In genomic region chr9:98372077-98372812, GRCh38 we compare ENCODE assay signal across 22 cellular contexts.
DNase-seq lines count a peak whose midpoint lies in the region; ATAC-seq and TF ChIP-seq lines count a peak whose summit lies in the region.
"Had no signal": no experiment of that assay in that cellular context is flagged by ENCODE, and none has a peak within 500 bp of the region (broad histone marks: within the 10 kb centered on the region; RNA-seq: fewer than 3 reads in every experiment).

No MANE protein-coding gene starts in this region.

- H3K23ac ChIP-seq in IMR-90 (ENCODE audit: low read depth, low read length) (no peak overlapping the region), mesenchymal stem cell (ENCODE audit: low read length in 2 of 2) (no peak overlapping the region)

- peaks cover 0 to 11% of the 10 kb centered on the region in 2 experiments; a peak in 3 of 4 replicates for H3K79me1 ChIP-seq in IMR-90 (ENCODE audit: low read depth in 1 of 2, low read length in 2 of 2)
- H3K79me1 ChIP-seq in mesenchymal stem cell (replicated peaks; ENCODE audit: low read length, poor library complexity, severe bottlenecking), result no peaks in the 10 kb centered on the region

- H2BK5ac ChIP-seq in IMR-90 (ENCODE audit: low read depth, low read length, poor library complexity, severe bottlenecking) (no peak overlapping the region), mesenchymal stem cell (ENCODE audit: low read depth, low read length, poor library complexity, severe bottlenecking) (no peak overlapping the region)

- H2AK5ac ChIP-seq in IMR-90 (ENCODE audit: low read depth, low read length), result peak overlapping the region; percentile 72
- no peak overlapping the region for H2AK5ac ChIP-seq in mesenchymal stem cell (ENCODE audit: low read length, severe bottlenecking)

- peak overlapping the region; percentile 9; the same call in 1 of the 2 replicates for H4K91ac ChIP-seq in IMR-90 (ENCODE audit: insufficient read depth, low read depth, low read length)
- H4K91ac ChIP-seq in mesenchymal stem cell (ENCODE audit: low read length), result no peak overlapping the region

- ATAC-seq in IMR-90 (ENCODE audit: low read depth), result no peak
- ATAC-seq in mucosa of descending colon, result no peak
- ATAC-seq: HCT116 had no signal

- H3K9ac ChIP-seq in IMR-90 (ENCODE audit: low read depth, low read length) (no peak overlapping the region), mesenchymal stem cell (ENCODE audit: low read length) (no peak overlapping the region)

- H2AFZ ChIP-seq in IMR-90 (replicated peaks; ENCODE audit: low read length, poor library complexity) (peak overlapping the region; percentile 9), mesenchymal stem cell (ENCODE audit: low read depth, low read length) (no peak overlapping the region)

- H3K56ac ChIP-seq in IMR-90 (ENCODE audit: extremely low read depth, insufficient read depth, low read length), result no peak overlapping the region

- POLR2A ChIA-PET in IMR-90 (lab: Charles Lee; ENCODE audit: unreplicated experiment), result no interaction called here

- H4K5ac ChIP-seq in IMR-90 (ENCODE audit: low read depth, low read length), result no peak overlapping the region

- CTCF ChIA-PET in IMR-90 (lab: Yijun Ruan, JAX), result no interaction called here

- WGBS in IMR-90 (ENCODE audit: extremely low coverage in 2 of 2, insufficient read length in 1 of 2), 2 experiments, result 100% methylated on average over 2 of the region's 7 CpGs; no CpG with 5 or more reads in 1 of the 2 experiments
- 77% methylated on average over 5 of the region's 7 CpGs for WGBS in mesenchymal stem cell

- BruUV-seq in IMR-90 (replicated peaks; lab: Mats Ljungman, UMichigan), result no TSS peak

- H3K4me3 ChIP-seq in IMR-90 (ENCODE audit: insufficient read depth, low read depth, low read length) (no peak overlapping the region), mesenchymal stem cell (ENCODE audit: insufficient read depth in 1 of 2, low read depth in 1 of 2, low read length in 2 of 2) (no peak overlapping the region), mucosa of descending colon (no peak overlapping the region)

- DNase-seq in Ammon's horn (ENCODE audit: low spot score) (peak; percentile 44), IMR-90 (no peak), medulla oblongata (ENCODE audit: extremely low spot score) (peak; percentile 50), putamen (ENCODE audit: low spot score) (peak; percentile 27), kidney glomerular epithelial cell (lab: John Stamatoyannopoulos, UW) (no peak), mesenchymal stem cell (no peak), inferior parietal cortex (ENCODE audit: extremely low spot score) (no peak), mucosa of descending colon (no peak)
- DNase-seq: 8988T; CD8-positive, alpha-beta memory T cell; DMS53; GF-D8; Kasumi-1; NCI-H1694; NCI-H2081; NCI-H2171; NCI-H345; NCI-H526; OCI-M1; Right ventricle myocardium superior had no signal

- no peak for TF ChIP-seq POLR2A in IMR-90 (IDR thresholded peaks at IDR 0.05; ENCODE audit: low read depth, low read length)

- intact Hi-C loops in IMR-90 (cut with micrococcal nuclease), result loop anchor here (5.0 kb wide), 1 partner anchor 40 kb away; no protein-coding TSS in a partner anchor
- intact Hi-C loops in mucosa of descending colon (cut with DNase I, micrococcal nuclease), result no loop called here

- H3K27me3 ChIP-seq in IMR-90 (ENCODE audit: control insufficient read depth, insufficient read depth, low read length), result no peaks in the 10 kb centered on the region
- H3K27me3 ChIP-seq in mesenchymal stem cell (ENCODE audit: control insufficient read depth in 1 of 2, insufficient read depth in 1 of 2, low read length in 2 of 2), result peaks cover 0 to 4% of the 10 kb centered on the region in 2 experiments

- no peaks in the 10 kb centered on the region for H3K9me3 ChIP-seq in IMR-90 (ENCODE audit: control insufficient read depth, insufficient read depth, low read length)
- H3K9me3 ChIP-seq in mesenchymal stem cell (ENCODE audit: control insufficient read depth, low read length), result no peaks in the 10 kb centered on the region
- no peaks in the 10 kb centered on the region for H3K9me3 ChIP-seq in mucosa of descending colon

- H3K18ac ChIP-seq in IMR-90 (ENCODE audit: low read depth, low read length) (no peak overlapping the region), mesenchymal stem cell (ENCODE audit: low read depth in 1 of 2, low read length in 2 of 2) (no peak overlapping the region)

- TF ChIP-seq CTCF in IMR-90 (conservative IDR thresholded peaks at IDR 0.05; ENCODE audit: low read depth, low read length), result no peak
- no peak for TF ChIP-seq CTCF in mucosa of descending colon (IDR thresholded peaks at IDR 0.05)

- H3K4ac ChIP-seq in IMR-90 (ENCODE audit: low read depth, low read length) (peak overlapping the region; percentile 71), mesenchymal stem cell (ENCODE audit: low read depth in 1 of 2, low read length in 2 of 2) (no peak overlapping the region)

- H2BK15ac ChIP-seq in IMR-90 (ENCODE audit: low read depth, low read length) (peak overlapping the region; percentile 31; the same call in 1 of the 3 replicates), mesenchymal stem cell (ENCODE audit: low read depth, poor library complexity, severe bottlenecking) (no peak overlapping the region)

- peaks cover 23% of the 10 kb centered on the region for H3K9me1 ChIP-seq in IMR-90 (ENCODE audit: insufficient read depth, low read length)

- in situ Hi-C loops in IMR-90 (cut with MboI; ENCODE audit: low sequenced_read_pairs), result no loop called here

- no peak overlapping the region; the same call in 1 of the 2 replicates for H3K27ac ChIP-seq in IMR-90 (ENCODE audit: insufficient read depth, low read length)
- H3K27ac ChIP-seq in mesenchymal stem cell (ENCODE audit: low read length, poor library complexity, severe bottlenecking), result no peak overlapping the region
- H3K27ac ChIP-seq: C4-2B had no signal

- peaks cover 2% of the 10 kb centered on the region; the same call in 1 of the 2 replicates for H3K36me3 ChIP-seq in IMR-90 (ENCODE audit: control insufficient read depth, insufficient read depth, low read length)
- H3K36me3 ChIP-seq in mesenchymal stem cell (ENCODE audit: control insufficient read depth in 1 of 2, insufficient read depth in 2 of 2, low read depth in 1 of 2, low read length in 2 of 2), result no peaks in the 10 kb centered on the region
- no peaks in the 10 kb centered on the region for H3K36me3 ChIP-seq in mucosa of descending colon (ENCODE audit: low read depth)

- peak overlapping the region; percentile 32; the same call in 1 of the 2 replicates for H2BK20ac ChIP-seq in IMR-90 (ENCODE audit: low read depth, low read length)

- no peak for TF ChIP-seq RAD21 in IMR-90 (IDR thresholded peaks at IDR 0.05; ENCODE audit: low read length)

- peak overlapping the region; percentile 53; the same call in 1 of the 2 replicates for H2BK120ac ChIP-seq in IMR-90 (ENCODE audit: low read depth, low read length)
- H2BK120ac ChIP-seq in mesenchymal stem cell (ENCODE audit: low read depth, low read length), result no peak overlapping the region

- H2BK12ac ChIP-seq in mesenchymal stem cell (ENCODE audit: low read length in 2 of 2), result no peak overlapping the region

- H2AK9ac ChIP-seq in IMR-90 (replicated peaks; ENCODE audit: low read depth, low read length, poor library complexity), result peak overlapping the region; percentile 42

- H4K20me1 ChIP-seq in IMR-90 (ENCODE audit: insufficient read depth, low read length), result no peaks in the 10 kb centered on the region

- H4K8ac ChIP-seq in IMR-90 (ENCODE audit: low read depth in 2 of 2, low read length in 2 of 2), result peak overlapping the region in 1 of 2 experiments; percentile 54; a peak in 1 of 4 replicates
- H4K8ac ChIP-seq in mesenchymal stem cell (ENCODE audit: low read length), result no peak overlapping the region

- H3K4me1 ChIP-seq in IMR-90 (ENCODE audit: control insufficient read depth, insufficient read depth, low read length) (peaks cover 17% of the 10 kb centered on the region), mesenchymal stem cell (ENCODE audit: control insufficient read depth, insufficient read depth, low read depth, low read length) (peaks cover 17% of the 10 kb centered on the region), mucosa of descending colon (ENCODE audit: low read depth) (no peaks in the 10 kb centered on the region)

- dilution Hi-C loops in IMR-90 (cut with HindIII; ENCODE audit: low sequenced_read_pairs, unreplicated experiment), result no loop called here

- H3K4me2 ChIP-seq in IMR-90 (ENCODE audit: low read depth, low read length), result no peak overlapping the region
- no peak overlapping the region for H3K4me2 ChIP-seq in mesenchymal stem cell (ENCODE audit: low read length, poor library complexity, severe bottlenecking)

- peak overlapping the region; percentile 33 for H3K14ac ChIP-seq in IMR-90 (replicated peaks; ENCODE audit: low read depth, low read length)
- H3K14ac ChIP-seq in mesenchymal stem cell (ENCODE audit: low read length in 2 of 2), result no peak overlapping the region

TF ChIP-seq in IMR-90, 13 proteins besides CTCF, POLR2A, EP300 and RAD21:
- no peak for TF ChIP-seq MXI1 (IDR thresholded peaks at IDR 0.05; ENCODE audit: borderline replicate concordance, low read depth, low read length)
- no peak for TF ChIP-seq MAFK (IDR thresholded peaks at IDR 0.05; ENCODE audit: low read depth, low read length)
- no peak for TF ChIP-seq RCOR1 (IDR thresholded peaks at IDR 0.05; ENCODE audit: insufficient replicate concordance, low read length)
- no peak for TF ChIP-seq ELK1 (IDR thresholded peaks at IDR 0.05; ENCODE audit: borderline replicate concordance, low read depth, low read length)
- TF ChIP-seq USF2 (IDR thresholded peaks at IDR 0.05; ENCODE audit: low read depth, low read length), result no peak
- TF ChIP-seq RFX5 (IDR thresholded peaks at IDR 0.05; ENCODE audit: low read depth, low read length), result no peak
- no peak for TF ChIP-seq BHLHE40 (IDR thresholded peaks at IDR 0.05; ENCODE audit: low read depth, low read length)
- TF ChIP-seq SMC3 (IDR thresholded peaks at IDR 0.05; ENCODE audit: low read depth, low read length), result no peak
- no peak for TF ChIP-seq CEBPB (IDR thresholded peaks at IDR 0.05; ENCODE audit: low read depth, low read length)
TF ChIP-seq in IMR-90: peak in this region for 0.

Comparison
In these comparisons a context has a peak if more than half of its experiments do, and no peak if none do; other contexts are left out.
1. DNase-seq: peak in Ammon's horn (single experiment), medulla oblongata (single experiment) and putamen (single experiment); none in IMR-90 (single experiment), kidney glomerular epithelial cell (single experiment), mesenchymal stem cell (single experiment), inferior parietal cortex (single experiment) and mucosa of descending colon (0 of 3).